In genomic region chr17:17724991-17725852, GRCh38 we compare ENCODE assay signal across 12 cellular contexts. TPM values are rescaled to one million over a fixed set of nuclear protein-coding genes. Genes with fewer than 3 reads are reported as not detected.
DNase-seq lines count a peak whose midpoint lies in the region; ATAC-seq and TF ChIP-seq lines count a peak whose summit lies in the region.
"Had no signal": no experiment of that assay in that cellular context is flagged by ENCODE, and none has a peak within 500 bp of the region (broad histone marks: within the 10 kb centered on the region; RNA-seq: fewer than 3 reads in every experiment).

No MANE protein-coding gene starts in this region.

- H3K4me3 Mint-ChIP-seq in activated B cell treated with CpG ODN at 0.5 μM for 24 hours, result peak overlapping the region; percentile 73
- H3K4me3 Mint-ChIP-seq in stimulated activated naive B cell treated with anti-CD40 and anti-IgM and Interleukin-4, amounts not matched to agents 10 μg/mL and 1 μg/mL and 100 μg/mL, for 72 hours, result peak overlapping the region; percentile 82 to 91

- H3K9me3 Mint-ChIP-seq in activated B cell treated with CpG ODN at 0.5 μM for 24 hours, result no peaks in the 10 kb centered on the region
- H3K9me3 Mint-ChIP-seq in stimulated activated naive B cell treated with anti-CD40 and anti-IgM and Interleukin-4, amounts not matched to agents 10 μg/mL and 1 μg/mL and 100 μg/mL, for 72 hours, result no peaks in the 10 kb centered on the region
- H3K9me3 Mint-ChIP-seq: activated T-helper 2 cell treated with anti-CD3 and anti-CD28 coated beads, Interferon-gamma antibody, Interleukin-2, Interleukin-4, amounts not matched to agents 10 μg/mL and 5 μg/mL and 100 μg/mL, durations not matched to agents 14 hours and 24 hours and 36 hours had no signal

- intact Hi-C loops in activated B cell treated with CpG ODN at 0.5 μM for 24 hours (cut with micrococcal nuclease), result no loop called here

- H3K36me3 ChIP-seq in iPS-15b (ENCODE audit: control insufficient read depth, insufficient read depth, low read length), result no peaks in the 10 kb centered on the region
- H3K36me3 ChIP-seq: neutrophil had no signal

- no peaks in the 10 kb centered on the region for H3K9me3 ChIP-seq in iPS-15b (ENCODE audit: control insufficient read depth, insufficient read depth, low read length)
- H3K9me3 ChIP-seq: neutrophil had no signal

- no peak overlapping the region for H3K27ac Mint-ChIP-seq in activated B cell treated with CpG ODN at 0.5 μM for 24 hours
- H3K27ac Mint-ChIP-seq in stimulated activated naive B cell treated with anti-CD40 and anti-IgM and Interleukin-4, amounts not matched to agents 10 μg/mL and 1 μg/mL and 100 μg/mL, for 72 hours, result peak overlapping the region; percentile 88
- H3K27ac Mint-ChIP-seq: activated T-helper 2 cell treated with anti-CD3 and anti-CD28 coated beads, Interferon-gamma antibody, Interleukin-2, Interleukin-4, amounts not matched to agents 10 μg/mL and 5 μg/mL and 100 μg/mL, durations not matched to agents 14 hours and 24 hours and 36 hours had no signal

- no peaks in the 10 kb centered on the region for H3K36me3 Mint-ChIP-seq in activated B cell treated with CpG ODN at 0.5 μM for 24 hours (ENCODE audit: low read depth)
- H3K36me3 Mint-ChIP-seq in stimulated activated naive B cell treated with anti-CD40 and anti-IgM and Interleukin-4, amounts not matched to agents 10 μg/mL and 1 μg/mL and 100 μg/mL, for 72 hours, result peaks cover 11 to 41% of the 10 kb centered on the region in 2 donors

- CTCF ChIA-PET in activated B cell treated with CpG ODN at 0.5 μM for 24 hours (lab: Charles Lee), result no interaction called here

- peak; percentile 24 for DNase-seq in NCI-H1436 (lab: John Stamatoyannopoulos, UW)
- DNase-seq in NCI-H1436 treated with DMSO at 0.1 percent for 48 hours (lab: John Stamatoyannopoulos, UW), result no peak
- no peak for DNase-seq in activated B cell treated with CpG ODN at 0.5 μM for 24 hours
- no peak for DNase-seq in stimulated activated naive B cell treated with anti-CD40 and anti-IgM and Interleukin-4, amounts not matched to agents 10 μg/mL and 1 μg/mL and 100 μg/mL, for 72 hours
- DNase-seq in DMS153 (lab: John Stamatoyannopoulos, UW), result no peak
- DNase-seq: 8988T, NCI-H446 had no signal

- no peak for TF ChIP-seq CTCF in activated B cell treated with CpG ODN at 0.5 μM for 24 hours (IDR thresholded peaks at IDR 0.05)

- peaks cover 92% of the 10 kb centered on the region for H3K27me3 ChIP-seq in iPS-15b (ENCODE audit: control insufficient read depth, insufficient read depth, low read length)

- H3K4me1 Mint-ChIP-seq in activated B cell treated with CpG ODN at 0.5 μM for 24 hours, result peaks cover 31% of the 10 kb centered on the region
- peaks cover 39 to 59% of the 10 kb centered on the region in 2 donors for H3K4me1 Mint-ChIP-seq in stimulated activated naive B cell treated with anti-CD40 and anti-IgM and Interleukin-4, amounts not matched to agents 10 μg/mL and 1 μg/mL and 100 μg/mL, for 72 hours

- H3K27me3 Mint-ChIP-seq in activated B cell treated with CpG ODN at 0.5 μM for 24 hours, result peaks cover 26% of the 10 kb centered on the region
- peaks cover 23 to 24% of the 10 kb centered on the region in 2 donors for H3K27me3 Mint-ChIP-seq in stimulated activated naive B cell treated with anti-CD40 and anti-IgM and Interleukin-4, amounts not matched to agents 10 μg/mL and 1 μg/mL and 100 μg/mL, for 72 hours

- H3K9ac ChIP-seq in iPS-15b (ENCODE audit: low read depth, low read length), result no peak overlapping the region

- H3K4me3 ChIP-seq in iPS-15b (ENCODE audit: low read depth, low read length), result peak overlapping the region; percentile 56

- ATAC-seq in activated B cell treated with CpG ODN at 0.5 μM for 24 hours (ENCODE audit: low read depth) (peak; percentile 26), GM18858 (IDR thresholded peaks at IDR 0.05; ENCODE audit: unreplicated experiment) (no peak), GM21390 (IDR thresholded peaks at IDR 0.05; ENCODE audit: unreplicated experiment) (no peak)
- ATAC-seq in stimulated activated naive B cell treated with anti-CD40 and anti-IgM and Interleukin-4, amounts not matched to agents 10 μg/mL and 1 μg/mL and 100 μg/mL, for 72 hours (replicated peaks), result peak in 1 of 2 donors; percentile 26

- POLR2A ChIA-PET in activated B cell treated with CpG ODN at 0.5 μM for 24 hours (lab: Charles Lee), result interaction anchor here (1.0 kb wide), 1 partner anchor 247 kb away, joined by 3 read pairs; the partner anchor contains the start of genes DRC3 and TOM1L2

- H3K4me1 ChIP-seq in iPS-15b (ENCODE audit: control insufficient read depth, insufficient read depth, low read length), result peaks cover 9% of the 10 kb centered on the region

RNA-seq across cellular contexts. Expression of gene RAI1, which starts 44.0 kb away (rescaled TPM):
- 26.7 and 31.2 TPM in 2 replicates for total RNA-seq in activated B cell treated with CpG ODN at 0.5 μM for 24 hours
